ENCODE assay signal across 9 cellular contexts in genomic region chr9:91071185-91071990, GRCh38.
DNase-seq lines count a peak whose midpoint lies in the region; ATAC-seq, FAIRE-seq and TF ChIP-seq lines count a peak whose summit lies in the region.
"Had no signal": no experiment of that assay in that cellular context is flagged by ENCODE, and none has a peak within 500 bp of the region (broad histone marks: within the 10 kb centered on the region; RNA-seq: fewer than 3 reads in every experiment).

No MANE protein-coding gene starts in this region.

- WGBS in HepG2 (ENCODE audit: low lambda C conversion rate), result 3% methylated on average over 12 of the region's 17 CpGs
- 61% methylated on average over 5 of the region's 17 CpGs for WGBS in right lobe of liver (ENCODE audit: insufficient coverage, low coverage, low lambda C conversion rate, missing lambda C conversion rate)

- intact Hi-C loops in HepG2 (cut with micrococcal nuclease; ENCODE audit: unreplicated experiment), result loop anchor here (1.0 to 2.0 kb wide), 2 partner anchors 11 to 35 kb away; no protein-coding TSS in a partner anchor
- intact Hi-C loops in right lobe of liver (cut with DNase I), result no loop called here
- intact Hi-C loops in activated naive CD4-positive, alpha-beta T cell treated with anti-CD3 and anti-CD28 coated beads for 36 hours (cut with micrococcal nuclease), result loop anchor here (1.0 to 2.0 kb wide), 7 partner anchors 23 to 324 kb away; no protein-coding TSS in a partner anchor

- peak overlapping the region; percentile 71 for H3K27ac ChIP-seq in HepG2 (ENCODE audit: extremely low read length, insufficient read depth, low read length)
- H3K27ac ChIP-seq in right lobe of liver, result no peak overlapping the region

- H3K4me1 Mint-ChIP-seq in activated naive CD4-positive, alpha-beta T cell treated with anti-CD3 and anti-CD28 coated beads for 36 hours (ENCODE audit: low read depth), result peaks cover 11% of the 10 kb centered on the region

- no peaks in the 10 kb centered on the region for H3K36me3 Mint-ChIP-seq in activated naive CD4-positive, alpha-beta T cell treated with anti-CD3 and anti-CD28 coated beads for 36 hours (ENCODE audit: low read depth)

- POLR2A ChIA-PET in HepG2 (lab: Yijun Ruan, JAX), result interaction anchor here (0.7 to 2.4 kb wide), 11 partner anchors 10 to 353 kb away, joined by 3 to 54 read pairs (median 13); partner anchors contain the start of gene NFIL3

- H3K36me3 ChIP-seq in HepG2 (replicated peaks in 1 of 2; ENCODE audit: control insufficient read depth in 1 of 2, insufficient read depth in 2 of 2, low read length in 2 of 2) (no peaks in the 10 kb centered on the region), right lobe of liver (no peaks in the 10 kb centered on the region)

- peak overlapping the region; percentile 33 to 66 (median 50) for H3K4me3 ChIP-seq in HepG2 (replicated peaks in 1 of 3; ENCODE audit: insufficient read depth in 1 of 3, low read depth in 2 of 3, low read length in 3 of 3)
- H3K4me3 ChIP-seq in right lobe of liver, result no peak overlapping the region

- no peaks in the 10 kb centered on the region for H4K20me1 ChIP-seq in HepG2 (ENCODE audit: insufficient read depth, low read length)

- no peak overlapping the region for H3K4me3 Mint-ChIP-seq in activated naive CD4-positive, alpha-beta T cell treated with anti-CD3 and anti-CD28 coated beads for 36 hours

- H3K27me3 Mint-ChIP-seq in activated naive CD4-positive, alpha-beta T cell treated with anti-CD3 and anti-CD28 coated beads for 36 hours (ENCODE audit: low read depth), result peaks cover 13% of the 10 kb centered on the region

- H3K9me3 ChIP-seq in HepG2 (ENCODE audit: low read length) (no peaks in the 10 kb centered on the region), right lobe of liver (no peaks in the 10 kb centered on the region)

- TF ChIP-seq POLR2A in HepG2 (IDR thresholded peaks at IDR 0.05; ENCODE audit: insufficient read depth in 1 of 2, low read depth in 2 of 2, low read length in 2 of 2) (peak; percentile 18 to 61; a peak in 3 of 4 replicates), right lobe of liver (IDR thresholded peaks at IDR 0.05) (no peak)

- H3K4me1 ChIP-seq in HepG2 (ENCODE audit: insufficient read depth, low read length), result peaks cover 62% of the 10 kb centered on the region
- H3K4me1 ChIP-seq in right lobe of liver, result peaks cover 0 to 10% (median 2%) of the 10 kb centered on the region in 4 donors

- in situ Hi-C loops in HepG2 (cut with HindIII; ENCODE audit: extremely low pct_ligation_motif_present, low pct_unique_long_range_greater_than_20kb), result no loop called here

- H3K9ac ChIP-seq in HepG2 (ENCODE audit: insufficient read depth, low read depth, low read length), result peak overlapping the region; percentile 58

- TF ChIP-seq EP300 in HepG2 (IDR thresholded peaks at IDR 0.05; ENCODE audit: low read depth in 2 of 2, low read length in 2 of 2) (peak in 1 of 2 experiments; percentile 50; a peak in 2 of 4 replicates), HepG2 (CRISPR knock-in tag; IDR thresholded peaks at IDR 0.05; ENCODE audit: borderline replicate concordance) (peak; percentile 54; the same call in 1 of the 2 replicates)

- TF ChIP-seq CTCF in HepG2 (CRISPR knock-in tag; IDR thresholded peaks at IDR 0.05) (no peak; the same call in 1 of the 2 replicates), right lobe of liver (IDR thresholded peaks at IDR 0.05) (no peak)

- peak; percentile 88 for ATAC-seq in HepG2
- no peak for ATAC-seq in right lobe of liver

- H3K4me2 ChIP-seq in HepG2 (ENCODE audit: low read depth, low read length), result peak overlapping the region; percentile 86

- BruUV-seq in HepG2 (replicated peaks; lab: Mats Ljungman, UMichigan), result TSS peak; percentile 89

- peaks cover 3% of the 10 kb centered on the region for H3K9me3 Mint-ChIP-seq in activated naive CD4-positive, alpha-beta T cell treated with anti-CD3 and anti-CD28 coated beads for 36 hours

- H2AFZ ChIP-seq in HepG2 (ENCODE audit: low read length), result no peak overlapping the region

- TF ChIP-seq RAD21 in HepG2 (CRISPR knock-in tag; IDR thresholded peaks at IDR 0.05), result no peak

- H3K79me2 ChIP-seq in HepG2 (ENCODE audit: insufficient read depth, low read length), result no peaks in the 10 kb centered on the region

- DNase-seq in HepG2 (ENCODE audit: low spot score) (peak; percentile 76), right lobe of liver (no peak), kidney tubule cell (ENCODE audit: low spot score) (peak; percentile 88), urothelium cell line (ENCODE audit: low spot score) (peak; percentile 70), NCI-H345 treated with DMSO at 0.1 percent for 48 hours (lab: John Stamatoyannopoulos, UW; ENCODE audit: unreplicated experiment) (no peak), NCI-H2029 (lab: John Stamatoyannopoulos, UW) (no peak), pons (ENCODE audit: low spot score) (no peak)
- peak; percentile 85 for DNase-seq in activated naive CD4-positive, alpha-beta T cell treated with anti-CD3 and anti-CD28 coated beads for 36 hours
- DNase-seq: DMS153 had no signal

- H3K27me3 ChIP-seq in HepG2 (ENCODE audit: control insufficient read depth in 1 of 2, insufficient read depth in 2 of 2, low read length in 2 of 2), result no peaks in the 10 kb centered on the region
- H3K27me3 ChIP-seq in right lobe of liver, result no peaks in the 10 kb centered on the region

- peak overlapping the region; percentile 57 for H3K27ac Mint-ChIP-seq in activated naive CD4-positive, alpha-beta T cell treated with anti-CD3 and anti-CD28 coated beads for 36 hours

- peak; percentile 72 for FAIRE-seq in HepG2 (lab: Jason Lieb, UNC)
- FAIRE-seq in urothelium cell line (lab: Jason Lieb, UNC), result no peak

- CTCF ChIA-PET in HepG2 (lab: Yijun Ruan, JAX; ENCODE audit: low intra/inter-chr PET ratio, low total read pairs), result no interaction called here
- CTCF ChIA-PET in activated naive CD4-positive, alpha-beta T cell treated with anti-CD3 and anti-CD28 coated beads for 36 hours (lab: Charles Lee), result interaction anchor here (0.6 to 1.1 kb wide), 4 partner anchors 9 to 156 kb away, joined by 3 to 4 read pairs (median 3); no protein-coding TSS in a partner anchor

TF ChIP-seq in HepG2, 621 proteins besides CTCF, POLR2A, EP300 and RAD21 (continues in another document):
- TF ChIP-seq ZFP36L1 (CRISPR knock-in tag; IDR thresholded peaks at IDR 0.05) (no peak), ZNF329 (CRISPR knock-in tag; IDR thresholded peaks at IDR 0.05; ENCODE audit: low read depth) (no peak), ZNF607 (CRISPR knock-in tag; IDR thresholded peaks at IDR 0.05; ENCODE audit: borderline replicate concordance) (no peak), MXI1 (IDR thresholded peaks at IDR 0.05; ENCODE audit: borderline replicate concordance, low read depth, low read length) (no peak), FLYWCH1 (CRISPR knock-in tag; IDR thresholded peaks at IDR 0.05) (no peak), ZNF639 (CRISPR knock-in tag; conservative IDR thresholded peaks at IDR 0.05) (no peak), ZNF615 (CRISPR knock-in tag; IDR thresholded peaks at IDR 0.05; ENCODE audit: borderline replicate concordance) (no peak; the same call in 1 of the 2 replicates), NR2F1 (CRISPR knock-in tag; IDR thresholded peaks at IDR 0.05) (peak in 1 of 2 experiments; percentile 36; a peak in 1 of 4 replicates), ZIK1 (CRISPR knock-in tag; IDR thresholded peaks at IDR 0.05; ENCODE audit: borderline replicate concordance, low read depth) (0 out of 2 replicates have a peak, but pooled peaks have one; percentile 64), ZNF768 (CRISPR knock-in tag; IDR thresholded peaks at IDR 0.05) (no peak), FOXK1 (CRISPR knock-in tag; IDR thresholded peaks at IDR 0.05; ENCODE audit: borderline replicate concordance, low read depth) (no peak; the same call in 1 of the 2 replicates), ZNF770 (CRISPR knock-in tag; IDR thresholded peaks at IDR 0.05) (no peak), HIVEP1 (CRISPR knock-in tag; IDR thresholded peaks at IDR 0.05) (no peak), ZNF484 (CRISPR knock-in tag; IDR thresholded peaks at IDR 0.05; ENCODE audit: borderline replicate concordance, low read depth) (no peak), SRSF9 (IDR thresholded peaks at IDR 0.05; ENCODE audit: borderline replicate concordance, insufficient read depth, low read depth, low read length, poor library complexity, severe bottlenecking) (no peak), PLRG1 (conservative IDR thresholded peaks at IDR 0.05) (no peak), THYN1 (CRISPR knock-in tag; IDR thresholded peaks at IDR 0.05; ENCODE audit: borderline replicate concordance, low read depth) (peak; percentile 93; the same call in 1 of the 2 replicates), MTF2 (CRISPR knock-in tag; IDR thresholded peaks at IDR 0.05; ENCODE audit: borderline replicate concordance) (no peak), SYNCRIP (IDR thresholded peaks at IDR 0.05; ENCODE audit: insufficient read depth, low read depth, low read length) (no peak), MTF1 (CRISPR knock-in tag; IDR thresholded peaks at IDR 0.05) (no peak), ZNF670 (CRISPR knock-in tag; IDR thresholded peaks at IDR 0.05; ENCODE audit: borderline replicate concordance) (no peak)

Comparison
In these comparisons a context has a peak if more than half of its experiments do, and no peak if none do; other contexts are left out.
1. DNase-seq: peak in HepG2 (single experiment), activated naive CD4-positive, alpha-beta T cell treated with anti-CD3 and anti-CD28 coated beads for 36 hours (single experiment), kidney tubule cell (single experiment) and urothelium cell line (single experiment); none in right lobe of liver (0 of 3), NCI-H345 treated with DMSO at 0.1 percent for 48 hours (single experiment), NCI-H2029 (single experiment) and pons (single experiment).
2. H3K4me3 ChIP-seq: peak in HepG2 (3 of 3); none in right lobe of liver (0 of 3).
3. intact Hi-C loops: an anchor here in HepG2 (1.0 to 2.0 kb wide) and activated naive CD4-positive, alpha-beta T cell treated with anti-CD3 and anti-CD28 coated beads for 36 hours (1.0 to 2.0 kb wide); none called in right lobe of liver.